ENCODE assay signal across 2 cellular contexts in the genomic region with DNA sequence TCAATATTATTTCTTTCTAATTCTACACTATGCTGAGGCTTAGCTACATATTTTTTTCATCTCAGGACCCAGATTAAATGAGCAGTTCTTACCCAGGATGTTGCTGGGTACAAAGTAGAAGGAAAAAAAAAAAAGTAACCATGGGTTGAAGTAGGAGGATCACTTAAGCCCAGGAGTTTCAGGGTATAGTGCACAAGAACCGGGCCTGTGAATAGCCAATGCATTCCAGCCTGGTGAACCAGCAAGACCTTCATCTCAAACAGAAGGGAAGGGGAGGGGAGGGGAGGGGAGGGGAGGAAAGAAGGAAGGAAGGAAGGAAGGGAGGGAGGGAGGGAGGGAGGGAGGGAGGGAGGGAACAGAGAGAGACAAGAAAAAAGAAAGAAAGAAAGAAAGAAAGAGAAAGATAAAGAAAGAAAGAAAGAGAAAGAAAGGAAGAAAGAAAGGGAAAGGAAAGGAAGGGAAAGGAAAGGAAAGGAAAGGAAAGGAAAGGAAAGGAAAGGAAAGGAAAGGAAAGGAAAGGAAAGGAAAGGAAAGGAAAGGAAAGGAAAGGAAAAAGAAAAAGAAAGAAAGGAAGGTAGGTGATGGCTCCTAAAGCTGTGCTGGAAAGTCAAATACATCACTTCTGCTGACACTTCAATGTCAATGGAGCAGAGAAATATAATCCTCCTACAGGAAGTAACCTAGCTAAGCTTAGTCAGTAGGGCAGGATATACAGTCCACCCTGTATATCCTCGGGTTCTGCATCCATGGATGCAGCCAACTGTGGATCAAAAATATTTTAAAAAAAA.
TF ChIP-seq lines count a peak whose summit lies in the region.

No MANE protein-coding gene starts in this region.

TF ChIP-seq in HepG2, 621 proteins besides CTCF, POLR2A, EP300 and RAD21:
- TF ChIP-seq, protein P1, sequence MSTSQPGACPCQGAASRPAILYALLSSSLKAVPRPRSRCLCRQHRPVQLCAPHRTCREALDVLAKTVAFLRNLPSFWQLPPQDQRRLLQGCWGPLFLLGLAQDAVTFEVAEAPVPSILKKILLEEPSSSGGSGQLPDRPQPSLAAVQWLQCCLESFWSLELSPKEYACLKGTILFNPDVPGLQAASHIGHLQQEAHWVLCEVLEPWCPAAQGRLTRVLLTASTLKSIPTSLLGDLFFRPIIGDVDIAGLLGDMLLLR (CRISPR knock-in tag; IDR thresholded peaks at IDR 0.05): no peak
- TF ChIP-seq NFKB2 (CRISPR knock-in tag; IDR thresholded peaks at IDR 0.05; ENCODE audit: borderline replicate concordance) (no peak), POLR2AphosphoS5 (IDR thresholded peaks at IDR 0.05; ENCODE audit: low read depth, low read length) (no peak), TCF12 (IDR thresholded peaks at IDR 0.05) (no peak), TCF12 (CRISPR knock-in tag; IDR thresholded peaks at IDR 0.05) (no peak)
- TF ChIP-seq, protein P2, sequence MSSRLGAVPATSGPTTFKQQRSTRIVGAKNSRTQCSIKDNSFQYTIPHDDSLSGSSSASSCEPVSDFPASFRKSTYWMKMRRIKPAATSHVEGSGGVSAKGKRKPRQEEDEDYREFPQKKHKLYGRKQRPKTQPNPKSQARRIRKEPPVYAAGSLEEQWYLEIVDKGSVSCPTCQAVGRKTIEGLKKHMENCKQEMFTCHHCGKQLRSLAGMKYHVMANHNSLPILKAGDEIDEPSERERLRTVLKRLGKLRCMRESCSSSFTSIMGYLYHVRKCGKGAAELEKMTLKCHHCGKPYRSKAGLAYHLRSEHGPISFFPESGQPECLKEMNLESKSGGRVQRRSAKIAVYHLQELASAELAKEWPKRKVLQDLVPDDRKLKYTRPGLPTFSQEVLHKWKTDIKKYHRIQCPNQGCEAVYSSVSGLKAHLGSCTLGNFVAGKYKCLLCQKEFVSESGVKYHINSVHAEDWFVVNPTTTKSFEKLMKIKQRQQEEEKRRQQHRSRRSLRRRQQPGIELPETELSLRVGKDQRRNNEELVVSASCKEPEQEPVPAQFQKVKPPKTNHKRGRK (CRISPR knock-in tag; IDR thresholded peaks at IDR 0.05): peak; percentile 47; the same call in 1 of the 2 replicates

TF ChIP-seq in WTC11, 78 proteins besides CTCF, POLR2A, EP300 and RAD21:
- TF ChIP-seq, protein P2 (CRISPR knock-in tag; IDR thresholded peaks at IDR 0.05; ENCODE audit: borderline replicate concordance): peak; percentile 97
- no peak for TF ChIP-seq RORB (CRISPR knock-in tag; IDR thresholded peaks at IDR 0.05)
